23 cellular contexts compared by ENCODE assay signal in genomic region chr6:147298461-147298860, GRCh38.
DNase-seq lines count a peak whose midpoint lies in the region; ATAC-seq lines count a peak whose summit lies in the region.
"Had no signal": no experiment of that assay in that cellular context is flagged by ENCODE, and none has a peak within 500 bp of the region (broad histone marks: within the 10 kb centered on the region; RNA-seq: fewer than 3 reads in every experiment).

No MANE protein-coding gene starts in this region.

- no peak for DNase-seq in activated naive CD8-positive, alpha-beta T cell treated with anti-CD3 and anti-CD28 coated beads, Interleukin-2, amount 50 U/mL, for 24 hours
- DNase-seq in activated naive CD8-positive, alpha-beta T cell treated with anti-CD3 and anti-CD28 coated beads for 36 hours: no peak
- DNase-seq in LHCN-M2 (ENCODE audit: low read depth) (peak; percentile 64), nucleus accumbens (lab: John Stamatoyannopoulos, UW) (no peak), iPS-NIHi11 (ENCODE audit: low spot score) (no peak)
- DNase-seq in effector memory CD4-positive, alpha-beta T cell: no peak
- DNase-seq: activated CD4-positive, alpha-beta T cell treated with anti-CD3 and anti-CD28 coated beads, Interleukin-2, amount 10 ng/mL, durations not matched to agents 24 days and 14 days; activated gamma-delta T cell; anterior cingulate cortex; C1 segment of cervical spinal cord; caudate nucleus; dermis blood vessel endothelial cell; left cardiac atrium; NCI-H2081; NCI-H226; NCI-H748 treated with DMSO at 0.1 percent for 48 hours; psoas muscle; uterus had no signal

- no peaks in the 10 kb centered on the region for H3K27me3 ChIP-seq in effector memory CD4-positive, alpha-beta T cell (replicated peaks; ENCODE audit: control insufficient read depth, insufficient read depth, low read length, poor library complexity, severe bottlenecking)
- H3K27me3 ChIP-seq: uterus had no signal

- H3K4me1 ChIP-seq in effector memory CD4-positive, alpha-beta T cell (ENCODE audit: control insufficient read depth, insufficient read depth, low read length, poor library complexity, severe bottlenecking): peaks cover 2% of the 10 kb centered on the region
- H3K4me1 ChIP-seq: psoas muscle, uterus had no signal

- H3K27me3 Mint-ChIP-seq in activated naive CD8-positive, alpha-beta T cell treated with anti-CD3 and anti-CD28 coated beads, Interleukin-2, amount 50 U/mL, for 24 hours: no peaks in the 10 kb centered on the region
- no peaks in the 10 kb centered on the region for H3K27me3 Mint-ChIP-seq in activated naive CD8-positive, alpha-beta T cell treated with anti-CD3 and anti-CD28 coated beads for 36 hours
- no peaks in the 10 kb centered on the region for H3K27me3 Mint-ChIP-seq in stimulated activated naive CD8-positive, alpha-beta T cell treated with anti-CD3 and anti-CD28 coated beads, Interleukin-15, Interleukin-2, amounts not matched to agents 100 ng/mL and 50 ng/mL, for 24 hours
- H3K27me3 Mint-ChIP-seq: activated CD4-positive, alpha-beta T cell treated with anti-CD3 and anti-CD28 coated beads, Interleukin-2, amount 10 ng/mL, durations not matched to agents 24 days and 14 days; IgD-negative memory B cell; memory B cell had no signal

- H3K9me3 ChIP-seq in effector memory CD4-positive, alpha-beta T cell (ENCODE audit: control insufficient read depth, low read length): peaks cover 8% of the 10 kb centered on the region
- H3K9me3 ChIP-seq: psoas muscle, uterus had no signal

- peaks cover 80% of the 10 kb centered on the region for H3K36me3 Mint-ChIP-seq in activated naive CD8-positive, alpha-beta T cell treated with anti-CD3 and anti-CD28 coated beads, Interleukin-2, amount 50 U/mL, for 24 hours (ENCODE audit: low read depth)
- peaks cover 83% of the 10 kb centered on the region for H3K36me3 Mint-ChIP-seq in activated naive CD8-positive, alpha-beta T cell treated with anti-CD3 and anti-CD28 coated beads for 36 hours
- H3K36me3 Mint-ChIP-seq in stimulated activated naive CD8-positive, alpha-beta T cell treated with anti-CD3 and anti-CD28 coated beads, Interleukin-15, Interleukin-2, amounts not matched to agents 100 ng/mL and 50 ng/mL, for 24 hours (ENCODE audit: low read depth): peaks cover 91% of the 10 kb centered on the region

- H3K4me1 Mint-ChIP-seq in activated naive CD8-positive, alpha-beta T cell treated with anti-CD3 and anti-CD28 coated beads, Interleukin-2, amount 50 U/mL, for 24 hours: peaks cover 19% of the 10 kb centered on the region
- H3K4me1 Mint-ChIP-seq in activated naive CD8-positive, alpha-beta T cell treated with anti-CD3 and anti-CD28 coated beads for 36 hours: peaks cover 3% of the 10 kb centered on the region
- H3K4me1 Mint-ChIP-seq in stimulated activated naive CD8-positive, alpha-beta T cell treated with anti-CD3 and anti-CD28 coated beads, Interleukin-15, Interleukin-2, amounts not matched to agents 100 ng/mL and 50 ng/mL, for 24 hours (ENCODE audit: low read depth): peaks cover 25% of the 10 kb centered on the region
- H3K4me1 Mint-ChIP-seq: IgD-negative memory B cell had no signal

- no peak overlapping the region for H3K27ac ChIP-seq in effector memory CD4-positive, alpha-beta T cell (ENCODE audit: insufficient read depth, low read length, poor library complexity, severe bottlenecking)
- H3K27ac ChIP-seq: psoas muscle, SK-N-MC, uterus had no signal

- H3K36me3 ChIP-seq in effector memory CD4-positive, alpha-beta T cell (ENCODE audit: control insufficient read depth, insufficient read depth, low read length): peaks cover 4% of the 10 kb centered on the region
- H3K36me3 ChIP-seq: uterus had no signal

- no peak for ATAC-seq in activated naive CD8-positive, alpha-beta T cell treated with anti-CD3 and anti-CD28 coated beads, Interleukin-2, amount 50 U/mL, for 24 hours
- no peak for ATAC-seq in GM18868 (IDR thresholded peaks at IDR 0.05; ENCODE audit: unreplicated experiment)
- ATAC-seq: left cardiac atrium, psoas muscle had no signal

- H3K27ac Mint-ChIP-seq in activated naive CD8-positive, alpha-beta T cell treated with anti-CD3 and anti-CD28 coated beads, Interleukin-2, amount 50 U/mL, for 24 hours: peak overlapping the region; percentile 37
- H3K27ac Mint-ChIP-seq in activated naive CD8-positive, alpha-beta T cell treated with anti-CD3 and anti-CD28 coated beads for 36 hours: no peak overlapping the region
- peak overlapping the region; percentile 57 for H3K27ac Mint-ChIP-seq in stimulated activated naive CD8-positive, alpha-beta T cell treated with anti-CD3 and anti-CD28 coated beads, Interleukin-15, Interleukin-2, amounts not matched to agents 100 ng/mL and 50 ng/mL, for 24 hours
- H3K27ac Mint-ChIP-seq: activated CD4-positive, alpha-beta T cell treated with anti-CD3 and anti-CD28 coated beads, Interleukin-2, amount 10 ng/mL, durations not matched to agents 24 days and 14 days; IgD-negative memory B cell; memory B cell had no signal

- peaks cover 45% of the 10 kb centered on the region for H3K9me3 Mint-ChIP-seq in activated naive CD8-positive, alpha-beta T cell treated with anti-CD3 and anti-CD28 coated beads, Interleukin-2, amount 50 U/mL, for 24 hours
- peaks cover 45% of the 10 kb centered on the region for H3K9me3 Mint-ChIP-seq in activated naive CD8-positive, alpha-beta T cell treated with anti-CD3 and anti-CD28 coated beads for 36 hours
- H3K9me3 Mint-ChIP-seq in stimulated activated naive CD8-positive, alpha-beta T cell treated with anti-CD3 and anti-CD28 coated beads, Interleukin-15, Interleukin-2, amounts not matched to agents 100 ng/mL and 50 ng/mL, for 24 hours: peaks cover 41% of the 10 kb centered on the region

- H3K4me3 ChIP-seq in effector memory CD4-positive, alpha-beta T cell (ENCODE audit: insufficient read depth, low read depth, low read length, poor library complexity, severe bottlenecking): peak overlapping the region; percentile 20
- H3K4me3 ChIP-seq: psoas muscle, SK-N-MC, uterus had no signal

- H3K4me3 Mint-ChIP-seq in activated naive CD8-positive, alpha-beta T cell treated with anti-CD3 and anti-CD28 coated beads, Interleukin-2, amount 50 U/mL, for 24 hours: no peak overlapping the region
- no peak overlapping the region for H3K4me3 Mint-ChIP-seq in activated naive CD8-positive, alpha-beta T cell treated with anti-CD3 and anti-CD28 coated beads for 36 hours
- no peak overlapping the region for H3K4me3 Mint-ChIP-seq in stimulated activated naive CD8-positive, alpha-beta T cell treated with anti-CD3 and anti-CD28 coated beads, Interleukin-15, Interleukin-2, amounts not matched to agents 100 ng/mL and 50 ng/mL, for 24 hours
- H3K4me3 Mint-ChIP-seq: activated CD4-positive, alpha-beta T cell treated with anti-CD3 and anti-CD28 coated beads, Interleukin-2, amount 10 ng/mL, durations not matched to agents 24 days and 14 days; IgD-negative memory B cell; memory B cell had no signal
